ENCODE assay signal across 8 cellular contexts in the genomic region with DNA sequence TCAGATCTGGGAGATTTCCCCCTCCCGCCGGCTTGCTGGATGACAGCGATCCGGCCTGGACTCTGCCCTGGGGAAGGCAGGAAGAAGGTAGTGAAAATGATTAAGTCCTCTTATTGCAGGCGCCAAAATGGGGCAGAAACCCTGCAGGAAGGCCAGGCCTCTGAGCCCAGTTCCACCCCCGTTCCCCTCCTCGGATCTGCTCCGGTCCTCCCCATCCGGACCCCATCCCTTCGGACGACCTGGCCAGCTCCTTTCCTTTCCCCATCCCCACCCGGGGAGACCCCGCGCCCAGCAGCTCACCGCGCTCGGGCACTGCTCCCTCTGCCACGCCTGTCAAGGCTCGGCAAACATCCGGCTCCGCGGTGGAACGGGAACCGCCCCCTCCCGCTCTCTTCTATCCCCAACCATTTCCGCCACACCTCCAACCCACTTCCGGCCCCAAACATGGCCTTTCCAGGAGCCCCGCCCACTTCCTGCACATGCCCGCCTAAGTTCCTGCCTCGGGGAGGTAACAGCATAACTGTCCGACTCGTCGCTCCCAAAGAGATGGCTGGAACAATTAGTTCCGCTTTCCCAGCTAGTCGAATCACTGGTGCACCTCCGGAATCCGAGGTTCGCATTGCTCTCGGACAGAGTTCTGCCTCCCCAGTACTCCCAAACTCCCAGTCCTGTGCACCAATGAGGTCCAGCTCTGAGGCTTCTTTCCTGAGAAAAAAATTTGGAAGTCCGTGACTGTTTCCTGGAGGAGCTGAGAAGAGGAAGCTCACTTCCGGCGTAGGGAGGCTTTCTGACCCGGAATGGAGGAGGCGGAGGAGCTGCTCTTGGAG. TPM values are rescaled to one million over a fixed set of nuclear protein-coding genes. Genes with fewer than 3 reads are reported as not detected.
DNase-seq lines count a peak whose midpoint lies in the region; ATAC-seq and TF ChIP-seq lines count a peak whose summit lies in the region.

A gene (minus strand): TSS at position 369 of the 827 bp plus-strand sequence. CDS start 4,512 bp downstream, outside the sequence.
A gene (plus strand): TSS at position 781 of the 827 bp plus-strand sequence. CDS start 17 bp downstream, at position 798.

- peaks cover 6% of the 10 kb centered on the region; the same call in 1 of the 2 replicates for H3F3A ChIP-seq in PC-9 (ENCODE audit: insufficient read depth, low read depth)

- H3K4me2 ChIP-seq in PC-9: peak within 1 kb of the TSS; percentile 99

- peak; percentile 98 for DNase-seq in DMS153 (lab: John Stamatoyannopoulos, UW)
- DNase-seq in Jurkat, Clone E6-1 (ENCODE audit: low read depth, low spot score): peak; percentile 99
- DNase-seq in PC-9: peak; percentile 96 to 99
- peak; percentile 97 for DNase-seq in activated T-cell treated with anti-CD3 and anti-CD28 coated beads, Interleukin-2, amount 50 U/mL, for 1 hour
- peak; percentile 92 for DNase-seq in epithelial cell of proximal tubule (ENCODE audit: low read depth)
- peak; percentile 99 for DNase-seq in mucosa of gallbladder (ENCODE audit: low spot score)
- peak; percentile 98 to 99 for DNase-seq in stimulated activated CD8-positive, alpha-beta memory T cell treated with anti-CD3 and anti-CD28 coated beads, Interleukin-4, amount 100 ng/mL, for 4 hours (ENCODE audit: low read depth in 2 of 2, low spot score in 1 of 2)

- H3K79me2 ChIP-seq in PC-9 (ENCODE audit: low read depth): peaks cover 45% of the 10 kb centered on the region

- peaks cover 21% of the 10 kb centered on the region; the same call in 1 of the 2 replicates for H3K36me3 ChIP-seq in PC-9 (ENCODE audit: low read depth)

- no peaks in the 10 kb centered on the region for H4K20me1 ChIP-seq in PC-9 (ENCODE audit: insufficient read depth)

- H3K4me3 ChIP-seq in Jurkat, Clone E6-1 (ENCODE audit: low read length): peak within 1 kb of the TSS; percentile 99
- H3K4me3 ChIP-seq in PC-9 (peak within 1 kb of the TSS; percentile 61), epithelial cell of proximal tubule (ENCODE audit: low read depth, low read length) (peak within 1 kb of the TSS; percentile 100)

- peak within 1 kb of the TSS; percentile 64 for H3K27ac ChIP-seq in PC-9

- peak; percentile 82 for ATAC-seq in GM21619 (IDR thresholded peaks at IDR 0.05; ENCODE audit: unreplicated experiment)

- H3K9me2 ChIP-seq in PC-9 (ENCODE audit: insufficient read depth): no peaks in the 10 kb centered on the region

- POLR2A ChIA-PET in PC-9 (lab: Charles Lee; ENCODE audit: unreplicated experiment): interaction anchor here (0.5 to 0.8 kb wide), 7 partner anchors 11 to 1059 kb away, joined by 3 to 22 read pairs (median 4); no protein-coding TSS in a partner anchor

- H3K4me1 ChIP-seq in PC-9 (replicated peaks; ENCODE audit: insufficient read depth): peaks cover 13% of the 10 kb centered on the region

- peak within 1 kb of the TSS; percentile 82 for H2AFZ ChIP-seq in PC-9

- no TSS peak for BruUV-seq in PC-9 (replicated peaks; lab: Mats Ljungman, UMichigan)

- H3K27me3 ChIP-seq in PC-9 (ENCODE audit: insufficient read depth, low read depth): no peaks in the 10 kb centered on the region

- intact Hi-C loops in PC-9 (cut with micrococcal nuclease; ENCODE audit: unreplicated experiment): loop anchor here (1.0 kb wide), 1 partner anchor 83 kb away; a partner anchor contains a TSS

- no peak for TF ChIP-seq CTCF in PC-9 (conservative IDR thresholded peaks at IDR 0.05)
- no peak for TF ChIP-seq CTCF in epithelial cell of proximal tubule (conservative IDR thresholded peaks at IDR 0.05; ENCODE audit: low read depth, low read length)

- no peaks in the 10 kb centered on the region for H3K9me3 ChIP-seq in PC-9 (ENCODE audit: insufficient read depth, low read depth)

- CTCF ChIA-PET in PC-9 (lab: Charles Lee): interaction anchor here (0.6 kb wide), 1 partner anchor 655 kb away, joined by 4 read pairs; no protein-coding TSS in a partner anchor

RNA-seq across cellular contexts. Expression of the first gene that starts in this region (rescaled TPM):
- polyA plus RNA-seq in Jurkat, Clone E6-1 (2012; ENCODE audit: insufficient read depth, insufficient read length): 24.7 TPM
- total RNA-seq in PC-9 (2021): 60.3 and 64.2 TPM in 2 replicates
- total RNA-seq in epithelial cell of proximal tubule: 29.1 and 33.9 TPM in 2 replicates
- total RNA-seq in mucosa of gallbladder: 138 TPM

RNA-seq across cellular contexts. Expression of the second gene that starts in this region (rescaled TPM):
- 7.7 TPM for polyA plus RNA-seq in Jurkat, Clone E6-1 (2012; ENCODE audit: insufficient read depth, insufficient read length)
- total RNA-seq in PC-9 (2021) (13.8 and 16.2 TPM in 2 replicates), epithelial cell of proximal tubule (11.3 and 12.5 TPM in 2 replicates), mucosa of gallbladder (12.9 TPM)

Comparison
In these comparisons a context has a peak if more than half of its experiments do, and no peak if none do; other contexts are left out.
1. Peak in every context shown above with its lines: DNase-seq, ATAC-seq, H3K4me3 ChIP-seq and H3K27ac ChIP-seq.